In genomic region chr11:95170294-95170693, GRCh38 we compare ENCODE assay signal across 1 cellular context.
TF ChIP-seq lines count a peak whose summit lies in the region.

No MANE protein-coding gene starts in this region.

TF ChIP-seq in IMR-90, 13 proteins besides CTCF, POLR2A, EP300 and RAD21 (continued from another document):
- peak; percentile 55 for TF ChIP-seq CEBPB (IDR thresholded peaks at IDR 0.05; ENCODE audit: low read depth, low read length)
